In the genomic region with DNA sequence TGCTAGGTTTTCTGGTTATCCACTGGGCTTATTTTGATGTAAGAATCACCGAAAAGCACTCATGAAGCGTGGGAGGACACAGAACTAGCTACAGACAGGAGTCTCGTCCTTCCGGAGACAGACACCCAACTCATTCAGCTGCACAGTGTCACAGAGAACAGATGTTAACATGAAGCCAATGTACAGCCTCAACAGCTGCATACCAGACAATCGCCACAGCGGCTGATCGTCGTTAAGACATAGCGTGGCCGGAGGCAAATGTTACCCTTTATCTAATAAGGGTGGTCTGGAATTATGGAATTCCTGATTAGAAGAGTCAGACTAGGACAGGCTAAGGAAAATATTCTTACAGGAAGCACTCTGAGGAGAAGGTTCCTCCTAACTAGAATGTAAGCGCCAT, we compare ENCODE assay signal across 10 cellular contexts. TPM values are rescaled to one million over a fixed set of nuclear protein-coding genes. Genes with fewer than 3 reads are reported as not detected.
DNase-seq lines count a peak whose midpoint lies in the region; ATAC-seq and TF ChIP-seq lines count a peak whose summit lies in the region.
"Had no signal": no experiment of that assay in that cellular context is flagged by ENCODE, and none has a peak within 500 bp of the region (broad histone marks: within the 10 kb centered on the region; RNA-seq: fewer than 3 reads in every experiment).

No MANE protein-coding gene starts in this region.

- BruUV-seq in Calu3 (replicated peaks; lab: Mats Ljungman, UMichigan), result no TSS peak

- H3K4me3 ChIP-seq in foreskin fibroblast (ENCODE audit: low read depth in 1 of 2, low read length in 2 of 2), result peak overlapping the region; percentile 71 to 82
- peak overlapping the region; percentile 54 for H3K4me3 ChIP-seq in skeletal muscle cell (ENCODE audit: low read depth, low read length)

- peaks cover 3% of the 10 kb centered on the region for H3K27me3 Mint-ChIP-seq in Calu3 (ENCODE audit: unreplicated experiment)

- DNase-seq in NCI-H2227 (lab: John Stamatoyannopoulos, UW; ENCODE audit: unreplicated experiment), result peak; percentile 14
- DNase-seq in NCI-H2227 treated with DMSO at 0.1 percent for 48 hours (lab: John Stamatoyannopoulos, UW), result no peak
- DNase-seq in foreskin fibroblast, result peak; percentile 17 to 33
- no peak for DNase-seq in skeletal muscle cell (ENCODE audit: low read depth)
- DNase-seq in NCI-H748 treated with DMSO at 0.1 percent for 48 hours (lab: John Stamatoyannopoulos, UW), result no peak
- DNase-seq in pons (ENCODE audit: low spot score), result no peak
- DNase-seq in Calu3, result no peak
- DNase-seq: activated CD4-positive, CD25-positive, alpha-beta regulatory T cell treated with anti-CD3 and anti-CD28 coated beads, Interleukin-2, amount 50 U/mL, for 72 hours; MV-4-11 had no signal

- H3K4me1 Mint-ChIP-seq in Calu3 (ENCODE audit: low read depth, unreplicated experiment), result no peaks in the 10 kb centered on the region

- TF ChIP-seq CTCF in foreskin fibroblast (IDR thresholded peaks at IDR 0.05; ENCODE audit: low read depth, low read length), result no peak
- TF ChIP-seq CTCF in Calu3 (IDR thresholded peaks at IDR 0.05; ENCODE audit: unreplicated experiment), result no peak

- H3K4me3 Mint-ChIP-seq in Calu3 (ENCODE audit: low read depth, unreplicated experiment), result no peak overlapping the region

- no peak for ATAC-seq in SK-N-SH treated with all-trans-retinoic acid at 6 μM for 48 hours

- peaks cover 11% of the 10 kb centered on the region for H3K36me3 Mint-ChIP-seq in Calu3 (ENCODE audit: insufficient read depth, unreplicated experiment)

- CTCF ChIA-PET in Calu3 (lab: Charles Lee), result no interaction called here

- intact Hi-C loops in Calu3 (cut with micrococcal nuclease; ENCODE audit: unreplicated experiment), result no loop called here

- H3K9me3 Mint-ChIP-seq in Calu3 (ENCODE audit: low read depth, unreplicated experiment), result no peaks in the 10 kb centered on the region

- H3K27ac Mint-ChIP-seq in Calu3 (ENCODE audit: unreplicated experiment), result no peak overlapping the region

TF ChIP-seq in SK-N-SH treated with all-trans-retinoic acid at 6 μM for 48 hours, 23 proteins besides CTCF, POLR2A, EP300 and RAD21:
- TF ChIP-seq CSDC2 (CRISPR knock-in tag; IDR thresholded peaks at IDR 0.05) (no peak), CSRNP3 (CRISPR knock-in tag; IDR thresholded peaks at IDR 0.05) (no peak), TCF4 (CRISPR knock-in tag; IDR thresholded peaks at IDR 0.05; ENCODE audit: borderline replicate concordance) (peak; percentile 93), TSHZ2 (CRISPR knock-in tag; IDR thresholded peaks at IDR 0.05) (no peak)
TF ChIP-seq in SK-N-SH treated with all-trans-retinoic acid at 6 μM for 48 hours: peak in this region for 1.

RNA-seq across cellular contexts. Expression of gene PYGO1, which starts 1.2 kb away (rescaled TPM):
- 2.5 and 2.8 TPM in 2 replicates for total RNA-seq in Calu3 (2022)

Comparison
In these comparisons a context has a peak if more than half of its experiments do, and no peak if none do; other contexts are left out.
1. DNase-seq: peak in NCI-H2227 (single experiment) and foreskin fibroblast (2 of 2); none in NCI-H2227 treated with DMSO at 0.1 percent for 48 hours (single experiment), skeletal muscle cell (single experiment), NCI-H748 treated with DMSO at 0.1 percent for 48 hours (single experiment), pons (single experiment) and Calu3 (single experiment).